ENCODE assay signal across 9 cellular contexts in genomic region chr10:59362991-59363390, GRCh38. TPM values are rescaled to one million over a fixed set of nuclear protein-coding genes. Genes with fewer than 3 reads are reported as not detected.
A peak's percentile ranks its signal among the peaks of the same experiment; 100 is the strongest.
DNase-seq lines count a peak whose midpoint lies in the region; ATAC-seq, FAIRE-seq and TF ChIP-seq lines count a peak whose summit lies in the region.
"Had no signal": no experiment of that assay in that cellular context is flagged by ENCODE, and none has a peak within 500 bp of the region (broad histone marks: within the 10 kb centered on the region; RNA-seq: fewer than 3 reads in every experiment).

No MANE protein-coding gene starts in this region.

- H3K4me1 ChIP-seq in keratinocyte (ENCODE audit: control insufficient read depth, extremely low read depth, insufficient read depth, low read length) = peaks cover 7% of the 10 kb centered on the region
- peaks cover 0 to 3% of the 10 kb centered on the region in 2 donors for H3K4me1 ChIP-seq in small intestine (ENCODE audit: control insufficient read depth in 2 of 2, insufficient read depth in 1 of 2, low read depth in 1 of 2, low read length in 1 of 2)

- FAIRE-seq in keratinocyte (lab: Jason Lieb, UNC) (peak; percentile 67), small intestine (lab: Jason Lieb, UNC) (no peak)
- FAIRE-seq: A204.1 had no signal

- no peaks in the 10 kb centered on the region for H3K9me3 Mint-ChIP-seq in central memory CD8-positive, alpha-beta T cell

- H3K9me1 ChIP-seq in keratinocyte (ENCODE audit: control insufficient read depth, extremely low read depth, insufficient read depth, low read length) = no peaks in the 10 kb centered on the region

- H3K9ac ChIP-seq in keratinocyte (ENCODE audit: control insufficient read depth, extremely low read depth, insufficient read depth, low read length) = no peak overlapping the region

- H3K4me3 ChIP-seq in keratinocyte (ENCODE audit: control insufficient read depth in 2 of 3, extremely low read depth in 1 of 3, insufficient read depth in 2 of 3, low read depth in 1 of 3, low read length in 3 of 3) (peak overlapping the region; percentile 28 to 75 (median 73)), small intestine (ENCODE audit: low read depth in 1 of 2, low read length in 2 of 2) (peak overlapping the region in 1 of 2 donors; percentile 42)

- H3K36me3 ChIP-seq in keratinocyte (ENCODE audit: control insufficient read depth in 2 of 2, extremely low read depth in 1 of 2, insufficient read depth in 2 of 2, low read length in 2 of 2) (no peaks in the 10 kb centered on the region), small intestine (ENCODE audit: control insufficient read depth in 2 of 2, insufficient read depth in 2 of 2, low read length in 2 of 2) (no peaks in the 10 kb centered on the region)

- H3K36me3 Mint-ChIP-seq in central memory CD8-positive, alpha-beta T cell (ENCODE audit: insufficient read depth) = no peaks in the 10 kb centered on the region

- H2AFZ ChIP-seq in keratinocyte (ENCODE audit: control insufficient read depth, low read length) = peak overlapping the region; percentile 21

- H3K4me2 ChIP-seq in keratinocyte (ENCODE audit: control insufficient read depth, extremely low read depth, insufficient read depth, low read depth, low read length) = peak overlapping the region; percentile 96

- WGBS in small intestine, 3 donors = 2 to 6% (median 3%) methylated on average over 10 of the region's 10 CpGs

- H3K27ac ChIP-seq in keratinocyte (ENCODE audit: control insufficient read depth, insufficient read depth, low read length) (no peak overlapping the region), small intestine (ENCODE audit: low read depth in 1 of 2, low read length in 1 of 2) (peak overlapping the region in 1 of 2 donors; percentile 48)

- no peaks in the 10 kb centered on the region for H3K79me2 ChIP-seq in keratinocyte (ENCODE audit: control insufficient read depth, insufficient read depth, low read length)

- no peaks in the 10 kb centered on the region for H3K9me3 ChIP-seq in keratinocyte (ENCODE audit: control insufficient read depth, low read depth, low read length)
- H3K9me3 ChIP-seq in small intestine (ENCODE audit: control insufficient read depth, low read depth) = no peaks in the 10 kb centered on the region

- no peaks in the 10 kb centered on the region for H4K20me1 ChIP-seq in keratinocyte (ENCODE audit: control insufficient read depth, extremely low read depth, insufficient read depth, low read length)

- H3K27ac Mint-ChIP-seq in central memory CD8-positive, alpha-beta T cell (ENCODE audit: low read depth) = no peak overlapping the region

- dilution Hi-C loops in keratinocyte (cut with MboI; ENCODE audit: extremely low pct_ligation_motif_present, low sequenced_read_pairs) = no loop called here

- TF ChIP-seq CTCF in keratinocyte (optimal IDR thresholded peaks at IDR 0.05 in 1 of 3, IDR thresholded peaks at IDR 0.05 in 1 of 3, conservative IDR thresholded peaks at IDR 0.05 in 1 of 3; ENCODE audit: extremely low read depth in 1 of 3, insufficient read depth in 2 of 3, low read length in 3 of 3) = no peak

- no peaks in the 10 kb centered on the region for H3K27me3 Mint-ChIP-seq in central memory CD8-positive, alpha-beta T cell

- no peak overlapping the region for H3K4me3 Mint-ChIP-seq in central memory CD8-positive, alpha-beta T cell

- ATAC-seq in central memory CD8-positive, alpha-beta T cell (replicated peaks; ENCODE audit: extremely low read depth, poor library complexity, severe bottlenecking) = peak; percentile 32
- no peak for ATAC-seq in GM18502 (IDR thresholded peaks at IDR 0.05; ENCODE audit: poor library complexity, unreplicated experiment)
- ATAC-seq in GM19328 (IDR thresholded peaks at IDR 0.05; ENCODE audit: unreplicated experiment) = no peak

- no peaks in the 10 kb centered on the region for H3K27me3 ChIP-seq in keratinocyte (ENCODE audit: control insufficient read depth, extremely low read depth, insufficient read depth, low read length)
- H3K27me3 ChIP-seq in small intestine (ENCODE audit: control insufficient read depth in 2 of 2, insufficient read depth in 2 of 2, low read length in 2 of 2) = peaks cover 0 to 2% of the 10 kb centered on the region in 2 donors

- DNase-seq in DMS 273 (lab: John Stamatoyannopoulos, UW; ENCODE audit: unreplicated experiment) (peak; percentile 57), DMS 273 treated with DMSO at 0.1 percent for 48 hours (lab: John Stamatoyannopoulos, UW) (no peak), NCI-H510A (lab: John Stamatoyannopoulos, UW) (peak; percentile 52), keratinocyte (ENCODE audit: low read depth, low spot score) (no peak), small intestine (peak; percentile 37)
- no peak for DNase-seq in central memory CD8-positive, alpha-beta T cell (ENCODE audit: low spot score in 2 of 2)

- no peaks in the 10 kb centered on the region for H3K4me1 Mint-ChIP-seq in central memory CD8-positive, alpha-beta T cell

RNA-seq across cellular contexts. Expression of gene FAM13C, which starts 0.6 kb away (rescaled TPM):
- polyA plus RNA-seq in keratinocyte = 0.08 to 1.2 TPM (median 0.58 TPM) in 3 replicates
- polyA plus RNA-seq in keratinocyte (2011; ENCODE audit: low read depth) = 0.52 TPM
- polyA plus RNA-seq in keratinocyte (2011; cell fraction: cytosol; rRNA removed) = 0.27 and 0.34 TPM in 2 replicates
- 1.1 and 2.4 TPM in 2 replicates for polyA plus RNA-seq in keratinocyte (2011; cell fraction: nucleus; rRNA removed)
- 0.09 and 0.37 TPM in 2 replicates for polyA plus RNA-seq in keratinocyte (2012; ENCODE audit: low replicate concordance)
- polyA minus RNA-seq in keratinocyte = 1.7 to 6.9 TPM (median 6.1 TPM) in 3 replicates
- not detected for polyA minus RNA-seq in keratinocyte (2011; cell fraction: cytosol; rRNA and poly(A)+ RNA removed)
- 3.3 and 4.6 TPM in 2 replicates for polyA minus RNA-seq in keratinocyte (2011; cell fraction: nucleus; rRNA and poly(A)+ RNA removed)
- polyA plus RNA-seq in small intestine = 1 to 10 TPM in 2 of 3 donors, not detected in 1; 1.1 to 3.3 TPM

Comparison
In these comparisons a context has a peak if more than half of its experiments do, and no peak if none do; other contexts are left out.
1. DNase-seq: peak in DMS 273 (single experiment), NCI-H510A (single experiment) and small intestine (single experiment); none in DMS 273 treated with DMSO at 0.1 percent for 48 hours (single experiment), central memory CD8-positive, alpha-beta T cell (0 of 2) and keratinocyte (single experiment).